ENCODE assay signal across 1 cellular context in genomic region chr11:118621071-118621815, GRCh38.
TF ChIP-seq lines count a peak whose summit lies in the region.

No MANE protein-coding gene starts in this region.

TF ChIP-seq in SK-N-SH, 30 proteins besides CTCF, POLR2A, EP300 and RAD21 (continued from another document):
- TF ChIP-seq ZBTB33 (IDR thresholded peaks at IDR 0.05; ENCODE audit: borderline replicate concordance, low read depth) (no peak), MAX (IDR thresholded peaks at IDR 0.05; ENCODE audit: low read depth) (no peak), USF1 (IDR thresholded peaks at IDR 0.05; ENCODE audit: borderline replicate concordance, low read depth) (no peak), RCOR1 (IDR thresholded peaks at IDR 0.05; ENCODE audit: low read length) (no peak), NFIC (IDR thresholded peaks at IDR 0.05; ENCODE audit: borderline replicate concordance) (0 out of 2 replicates have a peak, but pooled peaks have one; percentile 12), USF2 (IDR thresholded peaks at IDR 0.05; ENCODE audit: borderline replicate concordance, low read depth, low read length) (no peak), JUND (IDR thresholded peaks at IDR 0.05) (no peak), IRF3 (IDR thresholded peaks at IDR 0.05; ENCODE audit: low read depth, low read length) (no peak), SIN3A (IDR thresholded peaks at IDR 0.05; ENCODE audit: borderline replicate concordance, low read depth, low read length) (0 out of 2 replicates have a peak, but pooled peaks have one; percentile 31), SMC3 (IDR thresholded peaks at IDR 0.05; ENCODE audit: low read depth, low read length) (no peak), GABPA (IDR thresholded peaks at IDR 0.05; ENCODE audit: low read depth) (peak; percentile 63), EZH2phosphoT487 (IDR thresholded peaks at IDR 0.05; ENCODE audit: borderline replicate concordance, low read depth) (no peak), ELF1 (IDR thresholded peaks at IDR 0.05) (no peak), TEAD4 (IDR thresholded peaks at IDR 0.05; ENCODE audit: borderline replicate concordance, insufficient read depth) (no peak), YY1 (IDR thresholded peaks at IDR 0.05; ENCODE audit: low read depth) (no peak; the same call in 1 of the 2 replicates), PBX3 (IDR thresholded peaks at IDR 0.05) (no peak), RFX5 (IDR thresholded peaks at IDR 0.05; ENCODE audit: low read length) (no peak), CHD2 (IDR thresholded peaks at IDR 0.05; ENCODE audit: low read length, partially characterized antibody) (peak; percentile 95), POLR2AphosphoS5 (IDR thresholded peaks at IDR 0.05; ENCODE audit: low read depth, low read length) (peak; percentile 81)
